13 cellular contexts compared by ENCODE assay signal in the genomic region with DNA sequence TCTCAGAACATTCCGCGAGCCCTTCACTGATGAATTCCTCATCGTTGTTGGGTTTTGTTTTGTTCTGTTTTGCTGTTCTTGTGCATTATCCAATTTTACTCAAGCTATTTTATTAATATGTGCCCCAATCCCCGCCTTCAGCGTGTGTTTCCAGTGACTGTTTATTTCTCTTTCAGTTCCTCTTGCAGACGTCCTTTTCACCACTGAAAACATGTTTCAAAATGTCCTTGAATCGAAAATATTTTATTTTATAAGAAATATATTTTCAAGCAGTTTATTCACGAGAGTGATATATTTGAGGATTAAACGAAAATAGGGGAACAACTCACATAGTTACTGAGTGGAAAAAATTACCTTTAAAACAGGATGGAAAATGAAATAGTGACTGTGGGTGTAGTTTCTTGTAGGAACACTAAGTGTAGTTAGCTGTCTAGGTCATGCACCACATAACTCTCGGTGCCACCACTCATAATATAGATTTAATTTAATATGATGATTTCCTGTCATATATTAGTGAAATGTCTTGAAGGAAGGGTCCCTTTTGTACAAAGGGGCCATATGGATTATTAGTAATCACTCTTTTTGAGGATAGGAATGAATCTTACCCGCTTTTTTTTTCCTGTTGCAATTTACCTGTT. TPM values are rescaled to one million over a fixed set of nuclear protein-coding genes. Genes with fewer than 3 reads are reported as not detected.
A peak's percentile ranks its signal among the peaks of the same experiment; 100 is the strongest.
DNase-seq lines count a peak whose midpoint lies in the region; ATAC-seq, FAIRE-seq and TF ChIP-seq lines count a peak whose summit lies in the region.
"Had no signal": no experiment of that assay in that cellular context is flagged by ENCODE, and none has a peak within 500 bp of the region (broad histone marks: within the 10 kb centered on the region; RNA-seq: fewer than 3 reads in every experiment).

No MANE protein-coding gene starts in this region.

- H3K27ac Mint-ChIP-seq in naive thymus-derived CD8-positive, alpha-beta T cell, result peak overlapping the region in 1 of 10 donors; percentile 9
- H3K27ac Mint-ChIP-seq: stimulated activated effector memory CD8-positive, alpha-beta T cell treated with anti-CD3 and anti-CD28 coated beads, Interleukin-12 subunit alpha, Interleukin-12 subunit beta, amount 100 ng/mL, for 72 hours had no signal

- in situ Hi-C loops in GM13976 (cut with MboI; ENCODE audit: low sequenced_read_pairs, unreplicated experiment), result no loop called here
- in situ Hi-C loops in GM12878 (cut with MboI), result no loop called here

- BruUV-seq in GM12878 (replicated peaks; lab: Mats Ljungman, UMichigan), result no TSS peak

- no peaks in the 10 kb centered on the region for H3K4me1 Mint-ChIP-seq in naive thymus-derived CD8-positive, alpha-beta T cell
- H3K4me1 Mint-ChIP-seq: CD14-positive monocyte; stimulated activated effector memory CD8-positive, alpha-beta T cell treated with anti-CD3 and anti-CD28 coated beads, Interleukin-12 subunit alpha, Interleukin-12 subunit beta, amount 100 ng/mL, for 72 hours had no signal

- H3K36me3 Mint-ChIP-seq in naive thymus-derived CD8-positive, alpha-beta T cell, result no peaks in the 10 kb centered on the region
- H3K36me3 Mint-ChIP-seq: CD14-positive monocyte; stimulated activated effector memory CD8-positive, alpha-beta T cell treated with anti-CD3 and anti-CD28 coated beads, Interleukin-12 subunit alpha, Interleukin-12 subunit beta, amount 100 ng/mL, for 72 hours had no signal

- ATAC-seq in GM21390 (IDR thresholded peaks at IDR 0.05; ENCODE audit: unreplicated experiment) (peak; percentile 87), HG03135 (IDR thresholded peaks at IDR 0.05; ENCODE audit: unreplicated experiment) (peak; percentile 93), GM12878 (peak; percentile 89)
- ATAC-seq in naive thymus-derived CD8-positive, alpha-beta T cell, result no peak

- no peak for TF ChIP-seq EP300 in GM12878 (IDR thresholded peaks at IDR 0.05; ENCODE audit: borderline replicate concordance in 1 of 2, control insufficient read depth in 1 of 2, low read depth in 2 of 2, low read length in 2 of 2)

- WGBS in GM12878 (ENCODE audit: insufficient coverage, insufficient replicate concordance, low lambda C conversion rate, missing lambda C conversion rate), result 31% methylated on average over 11 of the region's 11 CpGs

- H3K9ac ChIP-seq in GM12878 (ENCODE audit: control insufficient read depth, insufficient read depth, low read length), result no peak overlapping the region

- H3K4me3 ChIP-seq in GM12878, result peak overlapping the region; percentile 57

- H3K9me3 Mint-ChIP-seq in naive thymus-derived CD8-positive, alpha-beta T cell, result no peaks in the 10 kb centered on the region
- H3K9me3 Mint-ChIP-seq: stimulated activated effector memory CD8-positive, alpha-beta T cell treated with anti-CD3 and anti-CD28 coated beads, Interleukin-12 subunit alpha, Interleukin-12 subunit beta, amount 100 ng/mL, for 72 hours had no signal

- DNase-seq in GM13976 (ENCODE audit: low spot score) (peak; percentile 34), GM12878 (ENCODE audit: low read depth, low spot score) (peak; percentile 24), HuH-7.5 (ENCODE audit: low spot score) (no peak), SW 1271 (lab: John Stamatoyannopoulos, UW) (no peak), NCI-H1694 treated with DMSO at 0.1 percent for 48 hours (lab: John Stamatoyannopoulos, UW) (no peak)
- DNase-seq in naive thymus-derived CD8-positive, alpha-beta T cell, result no peak
- DNase-seq: activated CD4-positive, alpha-beta T cell treated with anti-CD3 and anti-CD28 coated beads, Interleukin-2, amount 50 U/mL, for 1 hour; NCI-H510A treated with DMSO at 0.1 percent for 48 hours had no signal

- H3K4me1 ChIP-seq in GM12878 (ENCODE audit: control insufficient read depth, insufficient read depth, low read length), result peaks cover 10% of the 10 kb centered on the region

- no peaks in the 10 kb centered on the region for H3K36me3 ChIP-seq in GM12878 (ENCODE audit: control insufficient read depth in 2 of 2, insufficient read depth in 2 of 2, low read length in 1 of 2)

- H3K4me3 Mint-ChIP-seq in naive thymus-derived CD8-positive, alpha-beta T cell, result no peak overlapping the region
- H3K4me3 Mint-ChIP-seq: CD14-positive monocyte; stimulated activated effector memory CD8-positive, alpha-beta T cell treated with anti-CD3 and anti-CD28 coated beads, Interleukin-12 subunit alpha, Interleukin-12 subunit beta, amount 100 ng/mL, for 72 hours had no signal

- no peak for TF ChIP-seq POLR2A in GM12878 (IDR thresholded peaks at IDR 0.05; ENCODE audit: low read depth, low read length)

- RAD21 ChIA-PET in GM12878 (lab: Charles Lee; ENCODE audit: unreplicated experiment), result interaction anchor here (1.2 kb wide), 2 partner anchors 34 to 446 kb away, joined by 3 to 4 read pairs; no protein-coding TSS in a partner anchor

- peak overlapping the region; percentile 46 for H3K4me2 ChIP-seq in GM12878 (ENCODE audit: control insufficient read depth, insufficient read depth)

- no peaks in the 10 kb centered on the region for H4K20me1 ChIP-seq in GM12878 (ENCODE audit: control insufficient read depth, insufficient read depth)

- no peaks in the 10 kb centered on the region for H3K9me3 ChIP-seq in GM12878 (replicated peaks; ENCODE audit: control insufficient read depth, insufficient read depth, low read length)

- H3K27me3 Mint-ChIP-seq in naive thymus-derived CD8-positive, alpha-beta T cell, result peaks cover 0 to 4% (median under 1%) of the 10 kb centered on the region in 5 donors

- TF ChIP-seq RAD21 in GM12878 (IDR thresholded peaks at IDR 0.05; ENCODE audit: insufficient read depth, low read depth, low read length), result no peak

- SMC1A ChIA-PET in GM12878 (lab: Charles Lee; ENCODE audit: uncharacterized antibody, unreplicated experiment), result interaction anchor here (1.1 to 1.6 kb wide), 4 partner anchors 20 to 406 kb away, joined by 3 to 5 read pairs (median 3); no protein-coding TSS in a partner anchor

- POLR2A ChIA-PET in GM12878 (lab: Charles Lee), result no interaction called here
- POLR2A ChIA-PET in naive thymus-derived CD8-positive, alpha-beta T cell (lab: Charles Lee), result no interaction called here

- no peak for FAIRE-seq in GM12878 (lab: Jason Lieb, UNC)
- FAIRE-seq: bronchial epithelial cell had no signal

- H2AFZ ChIP-seq in GM12878 (ENCODE audit: control insufficient read depth, low read depth, low read length), result peak overlapping the region; percentile 88

- intact Hi-C loops in GM12878 (cut with micrococcal nuclease; ENCODE audit: unreplicated experiment), result no loop called here

- CTCF ChIA-PET in GM12878 (lab: Yijun Ruan, JAX), result interaction anchor here (1.7 kb wide), 1 partner anchor 407 kb away, joined by 7 read pairs; no protein-coding TSS in a partner anchor

- peak overlapping the region; percentile 55; the same call in 1 of the 2 replicates for H3K27ac ChIP-seq in GM12878 (ENCODE audit: control insufficient read depth, insufficient read depth)

- H3K27me3 ChIP-seq in GM12878 (replicated peaks in 1 of 2; ENCODE audit: control insufficient read depth in 2 of 2, insufficient read depth in 2 of 2, low read length in 1 of 2), result no peaks in the 10 kb centered on the region

- no peaks in the 10 kb centered on the region for H3K79me2 ChIP-seq in GM12878 (ENCODE audit: control insufficient read depth, insufficient read depth, low read length)

- no peak for TF ChIP-seq CTCF in GM13976 (IDR thresholded peaks at IDR 0.05; ENCODE audit: borderline replicate concordance, control extremely low read depth, extremely low read depth, insufficient read depth, missing control alignments)
- no peak for TF ChIP-seq CTCF in GM12878 (IDR thresholded peaks at IDR 0.05 in 2 of 3, conservative IDR thresholded peaks at IDR 0.05 in 1 of 3; ENCODE audit: control insufficient read depth in 2 of 3, extremely low read depth in 1 of 3, insufficient read depth in 1 of 3, low read depth in 3 of 3, low read length in 3 of 3)

TF ChIP-seq in GM12878, 131 proteins besides CTCF, POLR2A, EP300 and RAD21 (continues in another document):
- TF ChIP-seq BMI1 (IDR thresholded peaks at IDR 0.05; ENCODE audit: borderline replicate concordance) (peak; percentile 35; the same call in 1 of the 2 replicates), JUNB (IDR thresholded peaks at IDR 0.05) (0 out of 2 replicates have a peak, but pooled peaks have one; percentile 10), NFIC (IDR thresholded peaks at IDR 0.05; ENCODE audit: low read depth, low read length) (peak; percentile 34; the same call in 1 of the 2 replicates), SPI1 (IDR thresholded peaks at IDR 0.05; ENCODE audit: borderline replicate concordance, insufficient read depth, low read depth, low read length) (peak; percentile 89), TARDBP (IDR thresholded peaks at IDR 0.05; ENCODE audit: borderline replicate concordance) (no peak), DPF2 (IDR thresholded peaks at IDR 0.05) (no peak), MTA2 (IDR thresholded peaks at IDR 0.05; ENCODE audit: low read depth) (peak; percentile 30; the same call in 1 of the 2 replicates), BACH1 (IDR thresholded peaks at IDR 0.05; ENCODE audit: borderline replicate concordance) (no peak)

RNA-seq across cellular contexts. Expression of a gene that starts 45.3 kb away (rescaled TPM):
- total RNA-seq in GM12878 (2013; cell fraction: nucleolus; rRNA removed), result 54.5 and 55.0 TPM in 2 replicates
- total RNA-seq in GM12878 (2014; rRNA removed) (59.4 and 65.1 TPM in 2 replicates), GM12878 (2014; rRNA removed; fragmentation: Illumina TruSeq; extraction: Trizol) (61.9 and 64.9 TPM in 2 replicates), GM12878 (2021) (54.5 and 56.7 TPM in 2 replicates)
- 48.6 TPM for polyA plus RNA-seq in GM12878 (2011; ENCODE audit: low read depth)
- polyA plus RNA-seq in GM12878 (2011; rRNA removed) (148 and 174 TPM in 2 replicates), GM12878 (2014; fragmentation: Illumina TruSeq; extraction: Trizol) (78.1 and 92.7 TPM in 2 replicates), GM12878 (2014; fragmentation: Nextera tagmentation; extraction: Ambion mirVana) (100 to 1,000 TPM; 132 to 134 TPM), GM12878 (2014; rRNA removed) (94.5 and 97.7 TPM in 2 replicates), GM12878 (2016; fragmentation: Nextera tagmentation; extraction: Ambion mirVana) (100 to 1,000 TPM in 1 of 2 experiments, 10 to 100 TPM in 1; 90.9 to 101 TPM)
- polyA plus RNA-seq in GM12878 (2011; cell fraction: cytosol; rRNA removed), result 103 and 110 TPM in 2 replicates
- 60.2 and 66.8 TPM in 2 replicates for polyA plus RNA-seq in GM12878 (2011; cell fraction: nucleus; rRNA removed)
- 62.8 and 68.1 TPM in 2 replicates for polyA plus RNA-seq in GM12878 (2012)
- polyA minus RNA-seq in GM12878 (2011; rRNA and poly(A)+ RNA removed), result 46.4 and 54.0 TPM in 2 replicates
- polyA minus RNA-seq in GM12878 (2011; cell fraction: cytosol; rRNA and poly(A)+ RNA removed), result 18.0 and 19.8 TPM in 2 replicates
- polyA minus RNA-seq in GM12878 (2011; cell fraction: nucleus; rRNA and poly(A)+ RNA removed), result 28.9 and 50.0 TPM in 2 replicates
- total RNA-seq in naive thymus-derived CD8-positive, alpha-beta T cell, result 10 to 100 TPM; 62.9 to 69.6 TPM
- polyA plus RNA-seq in naive thymus-derived CD8-positive, alpha-beta T cell, result 100 to 1,000 TPM; 118 to 134 (median 119) TPM

Comparison
In these comparisons a context has a peak if more than half of its experiments do, and no peak if none do; other contexts are left out.
1. DNase-seq: peak in GM13976 (single experiment) and GM12878 (single experiment); none in HuH-7.5 (single experiment), naive thymus-derived CD8-positive, alpha-beta T cell (0 of 10), SW 1271 (0 of 2) and NCI-H1694 treated with DMSO at 0.1 percent for 48 hours (single experiment).
2. ATAC-seq: peak in GM21390 (single experiment), HG03135 (single experiment) and GM12878 (single experiment); none in naive thymus-derived CD8-positive, alpha-beta T cell (0 of 2).